8 cellular contexts compared by ENCODE assay signal in the genomic region with DNA sequence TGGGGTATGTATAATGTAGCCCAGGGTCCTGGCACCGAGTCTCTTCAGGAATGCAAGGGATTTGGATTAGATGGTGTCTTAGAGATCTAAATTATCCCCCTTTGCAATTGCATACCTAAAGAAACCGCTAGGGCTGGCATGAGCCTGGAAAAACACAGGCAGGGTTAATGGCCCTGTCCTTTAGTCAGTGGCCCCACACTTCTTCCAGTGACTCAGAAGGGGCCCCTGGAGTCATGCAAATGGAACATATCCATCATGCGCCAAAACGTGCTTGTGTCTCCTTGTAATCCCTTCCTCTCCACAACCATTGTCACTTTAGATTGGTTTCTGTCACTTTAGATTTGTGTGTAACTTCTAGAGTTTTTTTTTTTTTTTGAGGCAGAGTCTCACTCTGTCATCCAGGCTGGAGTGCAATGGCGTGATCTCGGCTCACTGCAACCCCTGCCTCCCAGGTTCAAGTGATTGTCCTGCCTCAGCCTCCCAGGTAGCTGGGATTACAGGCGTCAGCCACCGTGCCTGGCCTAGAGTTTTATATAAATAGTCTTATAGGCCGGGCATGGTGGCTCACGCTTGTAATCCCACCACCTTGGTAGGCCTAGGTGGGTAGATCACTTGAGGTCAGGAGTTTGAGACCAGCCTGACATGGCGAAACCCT. TPM values are rescaled to one million over a fixed set of nuclear protein-coding genes. Genes with fewer than 3 reads are reported as not detected.
DNase-seq lines count a peak whose midpoint lies in the region; ATAC-seq and FAIRE-seq lines count a peak whose summit lies in the region.

No MANE protein-coding gene starts in this region.

- H3K27me3 Mint-ChIP-seq in activated T-cell treated with anti-CD3 and anti-CD28 coated beads, Interleukin-2, amount 50 U/mL, for 72 hours (ENCODE audit: low read depth) = no peaks in the 10 kb centered on the region

- FAIRE-seq in HTR-8/SVneo (lab: Jason Lieb, UNC) = peak; percentile 49

- H3K9me3 Mint-ChIP-seq in activated T-cell treated with anti-CD3 and anti-CD28 coated beads, Interleukin-2, amount 50 U/mL, for 72 hours = no peaks in the 10 kb centered on the region

- ATAC-seq in activated T-cell treated with anti-CD3 and anti-CD28 coated beads, Interleukin-2, amount 50 U/mL, for 72 hours (replicated peaks in 1 of 2) = peak; percentile 62 to 77

- peak; percentile 60 for DNase-seq in NCI-H82 (lab: John Stamatoyannopoulos, UW)
- DNase-seq in NCI-H82 treated with DMSO at 0.1 percent for 48 hours (lab: John Stamatoyannopoulos, UW; ENCODE audit: unreplicated experiment) = no peak
- DNase-seq in HTR-8/SVneo (ENCODE audit: insufficient read length, low spot score) = peak; percentile 74
- DNase-seq in activated T-cell treated with anti-CD3 and anti-CD28 coated beads, Interleukin-2, amount 50 U/mL, for 72 hours = peak; percentile 39 to 70
- peak; percentile 78 for DNase-seq in stimulated activated CD4-positive, alpha-beta T cell treated with anti-CD3 and anti-CD28 coated beads, Interleukin-15, amount 100 ng/mL, for 24 hours
- no peak for DNase-seq in dedifferentiated amniotic fluid mesenchymal stem cell (ENCODE audit: extremely low spot score)
- DNase-seq in iPS-NIHi7 (ENCODE audit: extremely low spot score) = no peak

- peaks cover 28% of the 10 kb centered on the region for H3K4me1 Mint-ChIP-seq in activated T-cell treated with anti-CD3 and anti-CD28 coated beads, Interleukin-2, amount 50 U/mL, for 72 hours (ENCODE audit: low read depth)

- peak overlapping the region; percentile 81 for H3K27ac Mint-ChIP-seq in activated T-cell treated with anti-CD3 and anti-CD28 coated beads, Interleukin-2, amount 50 U/mL, for 72 hours

- peak overlapping the region; percentile 92 for H3K4me3 ChIP-seq in iPS-11a (ENCODE audit: low read depth, low read length)

- peak overlapping the region; percentile 94 for H3K4me3 Mint-ChIP-seq in activated T-cell treated with anti-CD3 and anti-CD28 coated beads, Interleukin-2, amount 50 U/mL, for 72 hours

- H3K36me3 Mint-ChIP-seq in activated T-cell treated with anti-CD3 and anti-CD28 coated beads, Interleukin-2, amount 50 U/mL, for 72 hours (ENCODE audit: insufficient read depth in 2 of 2) = peaks cover 0 to 2% of the 10 kb centered on the region in 2 donors

RNA-seq across cellular contexts. Expression of gene MYBL2, which starts 8.7 kb away (rescaled TPM):
- 10 to 100 TPM; 76.9 to 87.7 TPM for total RNA-seq in activated T-cell treated with anti-CD3 and anti-CD28 coated beads, Interleukin-2, amount 50 U/mL, for 72 hours

Comparison
In these comparisons a context has a peak if more than half of its experiments do, and no peak if none do; other contexts are left out.
1. DNase-seq: peak in NCI-H82 (single experiment), HTR-8/SVneo (single experiment), activated T-cell treated with anti-CD3 and anti-CD28 coated beads, Interleukin-2, amount 50 U/mL, for 72 hours (2 of 2) and stimulated activated CD4-positive, alpha-beta T cell treated with anti-CD3 and anti-CD28 coated beads, Interleukin-15, amount 100 ng/mL, for 24 hours (single experiment); none in NCI-H82 treated with DMSO at 0.1 percent for 48 hours (single experiment), dedifferentiated amniotic fluid mesenchymal stem cell (single experiment) and iPS-NIHi7 (single experiment).